ENCODE assay signal across 17 cellular contexts in the genomic region with DNA sequence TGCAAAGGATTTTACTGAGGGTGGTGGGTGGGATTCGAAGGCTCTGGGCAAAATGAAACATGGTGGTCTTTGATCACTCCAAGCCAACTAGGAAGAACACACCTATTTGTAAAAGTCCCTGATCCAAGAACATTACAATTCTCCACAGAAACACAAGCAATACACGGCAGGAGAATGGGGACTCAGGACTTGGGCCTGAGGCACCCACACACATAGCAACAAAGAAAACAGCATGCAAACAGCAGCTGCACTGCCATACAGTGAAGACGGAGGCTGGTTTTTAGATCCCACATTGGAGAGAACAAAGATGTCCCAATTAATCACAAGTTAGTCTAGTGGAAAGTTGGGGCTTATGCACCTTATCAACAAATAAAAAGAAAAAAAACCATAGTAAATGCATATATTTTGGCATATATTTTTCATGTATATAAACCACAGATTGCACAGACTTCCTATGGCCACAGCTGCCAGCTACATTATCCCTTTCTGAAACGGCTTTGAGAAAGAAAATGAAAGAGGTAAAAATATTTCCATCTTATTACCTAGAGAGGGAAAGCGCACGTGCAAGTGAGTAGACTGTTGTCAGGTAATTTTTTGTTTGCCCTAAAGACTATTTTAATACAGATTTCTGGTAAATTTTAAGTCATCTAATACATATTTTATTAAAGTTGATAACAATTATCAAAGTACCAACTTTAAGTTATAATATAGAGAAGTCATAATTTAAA.
A peak's percentile ranks its signal among the peaks of the same experiment; 100 is the strongest.
DNase-seq lines count a peak whose midpoint lies in the region; ATAC-seq, FAIRE-seq and TF ChIP-seq lines count a peak whose summit lies in the region.
"Had no signal": no experiment of that assay in that cellular context is flagged by ENCODE, and none has a peak within 500 bp of the region (broad histone marks: within the 10 kb centered on the region; RNA-seq: fewer than 3 reads in every experiment).

No MANE protein-coding gene starts in this region.

- peak; percentile 43 for DNase-seq in LHCN-M2 (ENCODE audit: low read depth)
- peak; percentile 35 for DNase-seq in mesenchymal stem cell
- DNase-seq in ascending aorta (ENCODE audit: low spot score in 2 of 2), result no peak
- no peak for DNase-seq in OCI-LY7 (ENCODE audit: low spot score)
- no peak for DNase-seq in prostate gland (ENCODE audit: low spot score)
- DNase-seq in erythroblast (lab: John Stamatoyannopoulos, UW), result no peak
- DNase-seq: activated CD4-positive, alpha-beta memory T cell treated with anti-CD3 and anti-CD28 coated beads for 36 hours; activated naive CD4-positive, alpha-beta T cell; DMS79; stimulated activated CD4-positive, alpha-beta T cell treated with anti-CD3 and anti-CD28 coated beads, Interleukin-2, amount 100 ng/mL, for 24 hours; T-helper 2 cell had no signal

- no peak overlapping the region for H2BK120ac ChIP-seq in mesenchymal stem cell (ENCODE audit: low read depth, low read length)

- H3K4me3 ChIP-seq in mesenchymal stem cell (ENCODE audit: insufficient read depth in 1 of 2, low read depth in 1 of 2, low read length in 2 of 2) (no peak overlapping the region), ascending aorta (no peak overlapping the region), OCI-LY7 (ENCODE audit: low read depth, low read length, poor library complexity, severe bottlenecking) (no peak overlapping the region), prostate gland (no peak overlapping the region)
- H3K4me3 ChIP-seq: GM23248 had no signal

- no peak overlapping the region for H3K23ac ChIP-seq in mesenchymal stem cell (ENCODE audit: low read length in 2 of 2)

- peak; percentile 66 for ATAC-seq in GM21360 (IDR thresholded peaks at IDR 0.05; ENCODE audit: unreplicated experiment)
- ATAC-seq: stimulated activated effector memory CD8-positive, alpha-beta T cell treated with anti-CD3 and anti-CD28 coated beads, Interleukin-12 subunit alpha, Interleukin-12 subunit beta, amount 100 ng/mL, for 72 hours had no signal

- H3K4me2 ChIP-seq in mesenchymal stem cell (ENCODE audit: low read length, poor library complexity, severe bottlenecking) (no peak overlapping the region), OCI-LY7 (ENCODE audit: low read length) (no peak overlapping the region)

- TF ChIP-seq POLR2A in prostate gland (IDR thresholded peaks at IDR 0.05) (no peak), erythroblast (IDR thresholded peaks at IDR 0.05; ENCODE audit: low read length) (no peak)

- no peak overlapping the region for H2AK5ac ChIP-seq in mesenchymal stem cell (ENCODE audit: low read length, severe bottlenecking)

- no peak overlapping the region for H2BK15ac ChIP-seq in mesenchymal stem cell (ENCODE audit: low read depth, poor library complexity, severe bottlenecking)

- BruUV-seq in OCI-LY7 (replicated peaks; lab: Mats Ljungman, UMichigan), result no TSS peak

- CTCF ChIA-PET in OCI-LY7 (lab: Charles Lee; ENCODE audit: unreplicated experiment), result no interaction called here

- no peak overlapping the region for H4K91ac ChIP-seq in mesenchymal stem cell (ENCODE audit: low read length)

- WGBS in mesenchymal stem cell, result 69% methylated on average over 1 of the region's 6 CpGs
- WGBS in prostate gland, result 82% methylated on average over 6 of the region's 6 CpGs

- H3K4me1 ChIP-seq in mesenchymal stem cell (ENCODE audit: control insufficient read depth, insufficient read depth, low read depth, low read length) (peaks cover 10% of the 10 kb centered on the region), ascending aorta (no peaks in the 10 kb centered on the region), OCI-LY7 (ENCODE audit: insufficient read depth, low read length, poor library complexity, severe bottlenecking) (no peaks in the 10 kb centered on the region), prostate gland (replicated peaks) (peaks cover 7% of the 10 kb centered on the region)
- H3K4me1 ChIP-seq: parathyroid adenoma had no signal

- H3K9me2 ChIP-seq in OCI-LY7 (ENCODE audit: insufficient read depth, low read length), result no peaks in the 10 kb centered on the region

- H3K27ac ChIP-seq in mesenchymal stem cell (ENCODE audit: low read length, poor library complexity, severe bottlenecking), result no peak overlapping the region
- H3K27ac ChIP-seq in ascending aorta, result no peak overlapping the region
- H3K27ac ChIP-seq in OCI-LY7 (ENCODE audit: low read depth, low read length, poor library complexity, severe bottlenecking), result no peak overlapping the region
- H3K27ac ChIP-seq in prostate gland, result no peak overlapping the region
- H3K27ac ChIP-seq: GM23248, parathyroid adenoma had no signal

- FAIRE-seq in G401.6 (lab: Jason Lieb, UNC), result peak; percentile 62
- FAIRE-seq: RCC 7860 had no signal

- H3K36me3 ChIP-seq in mesenchymal stem cell (ENCODE audit: control insufficient read depth in 1 of 2, insufficient read depth in 2 of 2, low read depth in 1 of 2, low read length in 2 of 2), result no peaks in the 10 kb centered on the region
- H3K36me3 ChIP-seq in ascending aorta, result no peaks in the 10 kb centered on the region
- no peaks in the 10 kb centered on the region for H3K36me3 ChIP-seq in OCI-LY7 (ENCODE audit: insufficient read depth, low read length)
- no peaks in the 10 kb centered on the region for H3K36me3 ChIP-seq in prostate gland

- TF ChIP-seq CTCF in ascending aorta (IDR thresholded peaks at IDR 0.05) (no peak), OCI-LY7 (conservative IDR thresholded peaks at IDR 0.05; ENCODE audit: low read length) (no peak), prostate gland (IDR thresholded peaks at IDR 0.05) (no peak)

- H3K14ac ChIP-seq in mesenchymal stem cell (ENCODE audit: low read length in 2 of 2), result no peak overlapping the region

- POLR2A ChIA-PET in OCI-LY7 (lab: Charles Lee), result interaction anchor here (0.7 kb wide), 1 partner anchor 12 kb away, joined by 3 read pairs; no protein-coding TSS in a partner anchor

- H3K27me3 ChIP-seq in mesenchymal stem cell (ENCODE audit: control insufficient read depth in 1 of 2, insufficient read depth in 1 of 2, low read length in 2 of 2), result no peaks in the 10 kb centered on the region
- H3K27me3 ChIP-seq in ascending aorta, result no peaks in the 10 kb centered on the region
- no peaks in the 10 kb centered on the region for H3K27me3 ChIP-seq in prostate gland (replicated peaks; ENCODE audit: insufficient read depth)

- H3K18ac ChIP-seq in mesenchymal stem cell (ENCODE audit: low read depth in 1 of 2, low read length in 2 of 2), result no peak overlapping the region

- H2BK12ac ChIP-seq in mesenchymal stem cell (ENCODE audit: low read length in 2 of 2), result no peak overlapping the region

- intact Hi-C loops in ascending aorta (cut with DNase I) (no loop called here), OCI-LY7 (cut with micrococcal nuclease; ENCODE audit: unreplicated experiment) (no loop called here), prostate gland (cut with DNase I) (no loop called here)

- no peak overlapping the region for H3K4ac ChIP-seq in mesenchymal stem cell (ENCODE audit: low read depth in 1 of 2, low read length in 2 of 2)

- peaks cover 24% of the 10 kb centered on the region for H3K79me1 ChIP-seq in mesenchymal stem cell (replicated peaks; ENCODE audit: low read length, poor library complexity, severe bottlenecking)

- H4K8ac ChIP-seq in mesenchymal stem cell (ENCODE audit: low read length), result no peak overlapping the region

- no peaks in the 10 kb centered on the region for H3K79me2 ChIP-seq in OCI-LY7 (ENCODE audit: insufficient read depth, low read depth, low read length)
- H3K79me2 ChIP-seq: parathyroid adenoma had no signal

- no peaks in the 10 kb centered on the region for H3K9me3 ChIP-seq in mesenchymal stem cell (ENCODE audit: control insufficient read depth, low read length)
- H3K9me3 ChIP-seq in ascending aorta, result no peaks in the 10 kb centered on the region
- H3K9me3 ChIP-seq in OCI-LY7 (ENCODE audit: low read length), result no peaks in the 10 kb centered on the region
- no peaks in the 10 kb centered on the region for H3K9me3 ChIP-seq in prostate gland

- peak overlapping the region; percentile 13 for H3K9ac ChIP-seq in mesenchymal stem cell (ENCODE audit: low read length)
- H3K9ac ChIP-seq: GM23248, parathyroid adenoma had no signal

- no peaks in the 10 kb centered on the region for H4K20me1 ChIP-seq in OCI-LY7 (ENCODE audit: insufficient read depth, low read length)

- H2AFZ ChIP-seq in mesenchymal stem cell (ENCODE audit: low read depth, low read length), result no peak overlapping the region
- H2AFZ ChIP-seq in OCI-LY7 (ENCODE audit: low read length), result no peak overlapping the region
- H2AFZ ChIP-seq: GM23248, parathyroid adenoma had no signal

- no peak overlapping the region for H2BK5ac ChIP-seq in mesenchymal stem cell (ENCODE audit: low read depth, low read length, poor library complexity, severe bottlenecking)

Comparison
In these comparisons a context has a peak if more than half of its experiments do, and no peak if none do; other contexts are left out.
1. DNase-seq: peak in LHCN-M2 (single experiment) and mesenchymal stem cell (single experiment); none in ascending aorta (0 of 2), OCI-LY7 (single experiment), prostate gland (single experiment) and erythroblast (0 of 2).